ENCODE assay signal across 1 cellular context in genomic region chr11:45655347-45655756, GRCh38.
A peak's percentile ranks its signal among the peaks of the same experiment; 100 is the strongest.
TF ChIP-seq lines count a peak whose summit lies in the region.

No MANE protein-coding gene starts in this region.

TF ChIP-seq in H1, 55 proteins besides CTCF, POLR2A, EP300 and RAD21 (continued from another document):
- TF ChIP-seq, protein P1, sequence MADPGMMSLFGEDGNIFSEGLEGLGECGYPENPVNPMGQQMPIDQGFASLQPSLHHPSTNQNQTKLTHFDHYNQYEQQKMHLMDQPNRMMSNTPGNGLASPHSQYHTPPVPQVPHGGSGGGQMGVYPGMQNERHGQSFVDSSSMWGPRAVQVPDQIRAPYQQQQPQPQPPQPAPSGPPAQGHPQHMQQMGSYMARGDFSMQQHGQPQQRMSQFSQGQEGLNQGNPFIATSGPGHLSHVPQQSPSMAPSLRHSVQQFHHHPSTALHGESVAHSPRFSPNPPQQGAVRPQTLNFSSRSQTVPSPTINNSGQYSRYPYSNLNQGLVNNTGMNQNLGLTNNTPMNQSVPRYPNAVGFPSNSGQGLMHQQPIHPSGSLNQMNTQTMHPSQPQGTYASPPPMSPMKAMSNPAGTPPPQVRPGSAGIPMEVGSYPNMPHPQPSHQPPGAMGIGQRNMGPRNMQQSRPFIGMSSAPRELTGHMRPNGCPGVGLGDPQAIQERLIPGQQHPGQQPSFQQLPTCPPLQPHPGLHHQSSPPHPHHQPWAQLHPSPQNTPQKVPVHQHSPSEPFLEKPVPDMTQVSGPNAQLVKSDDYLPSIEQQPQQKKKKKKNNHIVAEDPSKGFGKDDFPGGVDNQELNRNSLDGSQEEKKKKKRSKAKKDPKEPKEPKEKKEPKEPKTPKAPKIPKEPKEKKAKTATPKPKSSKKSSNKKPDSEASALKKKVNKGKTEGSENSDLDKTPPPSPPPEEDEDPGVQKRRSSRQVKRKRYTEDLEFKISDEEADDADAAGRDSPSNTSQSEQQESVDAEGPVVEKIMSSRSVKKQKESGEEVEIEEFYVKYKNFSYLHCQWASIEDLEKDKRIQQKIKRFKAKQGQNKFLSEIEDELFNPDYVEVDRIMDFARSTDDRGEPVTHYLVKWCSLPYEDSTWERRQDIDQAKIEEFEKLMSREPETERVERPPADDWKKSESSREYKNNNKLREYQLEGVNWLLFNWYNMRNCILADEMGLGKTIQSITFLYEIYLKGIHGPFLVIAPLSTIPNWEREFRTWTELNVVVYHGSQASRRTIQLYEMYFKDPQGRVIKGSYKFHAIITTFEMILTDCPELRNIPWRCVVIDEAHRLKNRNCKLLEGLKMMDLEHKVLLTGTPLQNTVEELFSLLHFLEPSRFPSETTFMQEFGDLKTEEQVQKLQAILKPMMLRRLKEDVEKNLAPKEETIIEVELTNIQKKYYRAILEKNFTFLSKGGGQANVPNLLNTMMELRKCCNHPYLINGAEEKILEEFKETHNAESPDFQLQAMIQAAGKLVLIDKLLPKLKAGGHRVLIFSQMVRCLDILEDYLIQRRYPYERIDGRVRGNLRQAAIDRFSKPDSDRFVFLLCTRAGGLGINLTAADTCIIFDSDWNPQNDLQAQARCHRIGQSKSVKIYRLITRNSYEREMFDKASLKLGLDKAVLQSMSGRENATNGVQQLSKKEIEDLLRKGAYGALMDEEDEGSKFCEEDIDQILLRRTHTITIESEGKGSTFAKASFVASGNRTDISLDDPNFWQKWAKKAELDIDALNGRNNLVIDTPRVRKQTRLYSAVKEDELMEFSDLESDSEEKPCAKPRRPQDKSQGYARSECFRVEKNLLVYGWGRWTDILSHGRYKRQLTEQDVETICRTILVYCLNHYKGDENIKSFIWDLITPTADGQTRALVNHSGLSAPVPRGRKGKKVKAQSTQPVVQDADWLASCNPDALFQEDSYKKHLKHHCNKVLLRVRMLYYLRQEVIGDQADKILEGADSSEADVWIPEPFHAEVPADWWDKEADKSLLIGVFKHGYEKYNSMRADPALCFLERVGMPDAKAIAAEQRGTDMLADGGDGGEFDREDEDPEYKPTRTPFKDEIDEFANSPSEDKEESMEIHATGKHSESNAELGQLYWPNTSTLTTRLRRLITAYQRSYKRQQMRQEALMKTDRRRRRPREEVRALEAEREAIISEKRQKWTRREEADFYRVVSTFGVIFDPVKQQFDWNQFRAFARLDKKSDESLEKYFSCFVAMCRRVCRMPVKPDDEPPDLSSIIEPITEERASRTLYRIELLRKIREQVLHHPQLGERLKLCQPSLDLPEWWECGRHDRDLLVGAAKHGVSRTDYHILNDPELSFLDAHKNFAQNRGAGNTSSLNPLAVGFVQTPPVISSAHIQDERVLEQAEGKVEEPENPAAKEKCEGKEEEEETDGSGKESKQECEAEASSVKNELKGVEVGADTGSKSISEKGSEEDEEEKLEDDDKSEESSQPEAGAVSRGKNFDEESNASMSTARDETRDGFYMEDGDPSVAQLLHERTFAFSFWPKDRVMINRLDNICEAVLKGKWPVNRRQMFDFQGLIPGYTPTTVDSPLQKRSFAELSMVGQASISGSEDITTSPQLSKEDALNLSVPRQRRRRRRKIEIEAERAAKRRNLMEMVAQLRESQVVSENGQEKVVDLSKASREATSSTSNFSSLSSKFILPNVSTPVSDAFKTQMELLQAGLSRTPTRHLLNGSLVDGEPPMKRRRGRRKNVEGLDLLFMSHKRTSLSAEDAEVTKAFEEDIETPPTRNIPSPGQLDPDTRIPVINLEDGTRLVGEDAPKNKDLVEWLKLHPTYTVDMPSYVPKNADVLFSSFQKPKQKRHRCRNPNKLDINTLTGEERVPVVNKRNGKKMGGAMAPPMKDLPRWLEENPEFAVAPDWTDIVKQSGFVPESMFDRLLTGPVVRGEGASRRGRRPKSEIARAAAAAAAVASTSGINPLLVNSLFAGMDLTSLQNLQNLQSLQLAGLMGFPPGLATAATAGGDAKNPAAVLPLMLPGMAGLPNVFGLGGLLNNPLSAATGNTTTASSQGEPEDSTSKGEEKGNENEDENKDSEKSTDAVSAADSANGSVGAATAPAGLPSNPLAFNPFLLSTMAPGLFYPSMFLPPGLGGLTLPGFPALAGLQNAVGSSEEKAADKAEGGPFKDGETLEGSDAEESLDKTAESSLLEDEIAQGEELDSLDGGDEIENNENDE (IDR thresholded peaks at IDR 0.05; ENCODE audit: insufficient replicate concordance, low read length), result no peak
- TF ChIP-seq HDAC2 (IDR thresholded peaks at IDR 0.05; ENCODE audit: borderline replicate concordance in 1 of 2, low read depth in 2 of 2, low read length in 2 of 2) (no peak), GABPA (IDR thresholded peaks at IDR 0.05; ENCODE audit: borderline replicate concordance, insufficient read depth, low read length) (peak; percentile 10; the same call in 1 of the 2 replicates), TEAD4 (IDR thresholded peaks at IDR 0.05; ENCODE audit: low read depth, low read length) (no peak), NANOG (IDR thresholded peaks at IDR 0.05; ENCODE audit: insufficient read depth, low read depth, low read length, poor library complexity, severe bottlenecking) (peak; percentile 11), ATF2 (IDR thresholded peaks at IDR 0.05; ENCODE audit: low read length) (no peak), RXRA (IDR thresholded peaks at IDR 0.05; ENCODE audit: insufficient read depth, low read depth, low read length) (no peak), FOSL1 (IDR thresholded peaks at IDR 0.05; ENCODE audit: insufficient read depth, low read depth, low read length) (no peak), BACH1 (IDR thresholded peaks at IDR 0.05; ENCODE audit: low read length) (0 out of 2 replicates have a peak, but pooled peaks have one; percentile 23), KDM4A (IDR thresholded peaks at IDR 0.05; ENCODE audit: low read depth, low read length, severe bottlenecking) (no peak), BRCA1 (IDR thresholded peaks at IDR 0.05; ENCODE audit: low read depth, low read length) (no peak), MAFK (IDR thresholded peaks at IDR 0.05; ENCODE audit: low read depth, low read length) (no peak; the same call in 1 of the 2 replicates), NRF1 (IDR thresholded peaks at IDR 0.05; ENCODE audit: low read depth, low read length) (no peak), KDM1A (IDR thresholded peaks at IDR 0.05; ENCODE audit: borderline replicate concordance, low read length) (no peak), TBP (IDR thresholded peaks at IDR 0.05; ENCODE audit: low read depth, low read length) (no peak), CTBP2 (IDR thresholded peaks at IDR 0.05; ENCODE audit: borderline replicate concordance, insufficient read depth, insufficient read length, low read length) (no peak), SP4 (IDR thresholded peaks at IDR 0.05; ENCODE audit: low read length) (no peak), JUN (IDR thresholded peaks at IDR 0.05; ENCODE audit: low read depth, low read length) (no peak), SP2 (IDR thresholded peaks at IDR 0.05; ENCODE audit: low read length) (no peak), TAF7 (optimal IDR thresholded peaks at IDR 0.05; ENCODE audit: borderline replicate concordance, low read depth, low read length) (no peak), CEBPB (IDR thresholded peaks at IDR 0.05; ENCODE audit: low read depth, low read length) (peak; percentile 93), SAP30 (IDR thresholded peaks at IDR 0.05; ENCODE audit: insufficient read depth, insufficient replicate concordance, low read length) (no peak), ZNF274 (IDR thresholded peaks at IDR 0.05; ENCODE audit: borderline replicate concordance, extremely low read depth, low read length) (no peak), RBBP5 (IDR thresholded peaks at IDR 0.05; ENCODE audit: borderline replicate concordance, low read depth, low read length) (no peak), YY1 (IDR thresholded peaks at IDR 0.05; ENCODE audit: low read depth, low read length) (0 out of 2 replicates have a peak, but pooled peaks have one; percentile 40), EGR1 (IDR thresholded peaks at IDR 0.05; ENCODE audit: borderline replicate concordance, low read depth, low read length) (no peak), SIN3A (conservative IDR thresholded peaks at IDR 0.05 in 1 of 2, IDR thresholded peaks at IDR 0.05 in 1 of 2; ENCODE audit: low read depth in 1 of 2, low read length in 2 of 2) (0 out of 4 replicates have a peak, but pooled peaks of 1 of the 2 experiments have one; percentile 33), HDAC6 (IDR thresholded peaks at IDR 0.05; ENCODE audit: low read depth, low read length) (no peak), CBX5 (IDR thresholded peaks at IDR 0.05; ENCODE audit: low read depth, low read length) (no peak), SP1 (IDR thresholded peaks at IDR 0.05; ENCODE audit: low read depth, low read length) (no peak), SUZ12 (IDR thresholded peaks at IDR 0.05; ENCODE audit: low read length) (no peak), PHF8 (conservative IDR thresholded peaks at IDR 0.05; ENCODE audit: low read depth, low read length) (no peak), CREB1 (IDR thresholded peaks at IDR 0.05) (peak; percentile 79)
- TF ChIP-seq, protein P2, sequence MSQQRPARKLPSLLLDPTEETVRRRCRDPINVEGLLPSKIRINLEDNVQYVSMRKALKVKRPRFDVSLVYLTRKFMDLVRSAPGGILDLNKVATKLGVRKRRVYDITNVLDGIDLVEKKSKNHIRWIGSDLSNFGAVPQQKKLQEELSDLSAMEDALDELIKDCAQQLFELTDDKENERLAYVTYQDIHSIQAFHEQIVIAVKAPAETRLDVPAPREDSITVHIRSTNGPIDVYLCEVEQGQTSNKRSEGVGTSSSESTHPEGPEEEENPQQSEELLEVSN (IDR thresholded peaks at IDR 0.05), result peak; percentile 52; the same call in 1 of the 2 replicates
